1 cellular context compared by ENCODE assay signal in genomic region chr20:50821994-50822393, GRCh38.
A peak's percentile ranks its signal among the peaks of the same experiment; 100 is the strongest.
TF ChIP-seq lines count a peak whose summit lies in the region.

No MANE protein-coding gene starts in this region.

TF ChIP-seq in GM12878, 131 proteins besides CTCF, POLR2A, EP300 and RAD21 (continued from another document):
- TF ChIP-seq PAX5 (IDR thresholded peaks at IDR 0.05; ENCODE audit: borderline replicate concordance, low read depth, low read length) (no peak), MEF2B (IDR thresholded peaks at IDR 0.05; ENCODE audit: partially characterized antibody, poor library complexity, severe bottlenecking) (peak; percentile 32), FOXM1 (IDR thresholded peaks at IDR 0.05; ENCODE audit: low read depth, low read length) (no peak), USF1 (IDR thresholded peaks at IDR 0.05; ENCODE audit: borderline replicate concordance, extremely low read length, insufficient read depth, low read depth, low read length) (peak; percentile 44), REST (IDR thresholded peaks at IDR 0.05; ENCODE audit: low read depth, low read length) (no peak), BHLHE40 (IDR thresholded peaks at IDR 0.05; ENCODE audit: borderline replicate concordance in 1 of 2, low read depth in 2 of 2, low read length in 1 of 2) (peak in 1 of 2 experiments; percentile 45; a peak in 1 of 4 replicates), YY1 (IDR thresholded peaks at IDR 0.05; ENCODE audit: low read depth, low read length) (0 out of 2 replicates have a peak, but pooled peaks have one; percentile 12), SRF (IDR thresholded peaks at IDR 0.05; ENCODE audit: low read depth in 2 of 2, low read length in 2 of 2) (0 out of 4 replicates have a peak, but pooled peaks of 1 of the 2 experiments have one; percentile 23), MAX (IDR thresholded peaks at IDR 0.05; ENCODE audit: low read depth, low read length) (peak; percentile 51; the same call in 1 of the 2 replicates), FOS (IDR thresholded peaks at IDR 0.05; ENCODE audit: borderline replicate concordance, extremely low read depth, insufficient read length) (no peak), POLR2AphosphoS5 (IDR thresholded peaks at IDR 0.05; ENCODE audit: low read length) (peak; percentile 21; the same call in 1 of the 2 replicates), SPI1 (IDR thresholded peaks at IDR 0.05; ENCODE audit: borderline replicate concordance, insufficient read depth, low read depth, low read length) (0 out of 2 replicates have a peak, but pooled peaks have one; percentile 4), EGR1 (IDR thresholded peaks at IDR 0.05; ENCODE audit: borderline replicate concordance in 1 of 2, low read depth in 2 of 2, low read length in 2 of 2) (0 out of 3 replicates have a peak, but pooled peaks of 1 of the 2 experiments have one; percentile 23)
- TF ChIP-seq, protein P1, sequence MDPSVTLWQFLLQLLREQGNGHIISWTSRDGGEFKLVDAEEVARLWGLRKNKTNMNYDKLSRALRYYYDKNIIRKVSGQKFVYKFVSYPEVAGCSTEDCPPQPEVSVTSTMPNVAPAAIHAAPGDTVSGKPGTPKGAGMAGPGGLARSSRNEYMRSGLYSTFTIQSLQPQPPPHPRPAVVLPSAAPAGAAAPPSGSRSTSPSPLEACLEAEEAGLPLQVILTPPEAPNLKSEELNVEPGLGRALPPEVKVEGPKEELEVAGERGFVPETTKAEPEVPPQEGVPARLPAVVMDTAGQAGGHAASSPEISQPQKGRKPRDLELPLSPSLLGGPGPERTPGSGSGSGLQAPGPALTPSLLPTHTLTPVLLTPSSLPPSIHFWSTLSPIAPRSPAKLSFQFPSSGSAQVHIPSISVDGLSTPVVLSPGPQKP (IDR thresholded peaks at IDR 0.05; ENCODE audit: low read depth, low read length), result no peak
- TF ChIP-seq, protein P2, sequence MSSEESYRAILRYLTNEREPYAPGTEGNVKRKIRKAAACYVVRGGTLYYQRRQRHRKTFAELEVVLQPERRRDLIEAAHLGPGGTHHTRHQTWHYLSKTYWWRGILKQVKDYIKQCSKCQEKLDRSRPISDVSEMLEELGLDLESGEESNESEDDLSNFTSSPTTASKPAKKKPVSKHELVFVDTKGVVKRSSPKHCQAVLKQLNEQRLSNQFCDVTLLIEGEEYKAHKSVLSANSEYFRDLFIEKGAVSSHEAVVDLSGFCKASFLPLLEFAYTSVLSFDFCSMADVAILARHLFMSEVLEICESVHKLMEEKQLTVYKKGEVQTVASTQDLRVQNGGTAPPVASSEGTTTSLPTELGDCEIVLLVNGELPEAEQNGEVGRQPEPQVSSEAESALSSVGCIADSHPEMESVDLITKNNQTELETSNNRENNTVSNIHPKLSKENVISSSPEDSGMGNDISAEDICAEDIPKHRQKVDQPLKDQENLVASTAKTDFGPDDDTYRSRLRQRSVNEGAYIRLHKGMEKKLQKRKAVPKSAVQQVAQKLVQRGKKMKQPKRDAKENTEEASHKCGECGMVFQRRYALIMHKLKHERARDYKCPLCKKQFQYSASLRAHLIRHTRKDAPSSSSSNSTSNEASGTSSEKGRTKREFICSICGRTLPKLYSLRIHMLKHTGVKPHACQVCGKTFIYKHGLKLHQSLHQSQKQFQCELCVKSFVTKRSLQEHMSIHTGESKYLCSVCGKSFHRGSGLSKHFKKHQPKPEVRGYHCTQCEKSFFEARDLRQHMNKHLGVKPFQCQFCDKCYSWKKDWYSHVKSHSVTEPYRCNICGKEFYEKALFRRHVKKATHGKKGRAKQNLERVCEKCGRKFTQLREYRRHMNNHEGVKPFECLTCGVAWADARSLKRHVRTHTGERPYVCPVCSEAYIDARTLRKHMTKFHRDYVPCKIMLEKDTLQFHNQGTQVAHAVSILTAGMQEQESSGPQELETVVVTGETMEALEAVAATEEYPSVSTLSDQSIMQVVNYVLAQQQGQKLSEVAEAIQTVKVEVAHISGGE (CRISPR knock-in tag; IDR thresholded peaks at IDR 0.05), result no peak
- TF ChIP-seq, protein P3, sequence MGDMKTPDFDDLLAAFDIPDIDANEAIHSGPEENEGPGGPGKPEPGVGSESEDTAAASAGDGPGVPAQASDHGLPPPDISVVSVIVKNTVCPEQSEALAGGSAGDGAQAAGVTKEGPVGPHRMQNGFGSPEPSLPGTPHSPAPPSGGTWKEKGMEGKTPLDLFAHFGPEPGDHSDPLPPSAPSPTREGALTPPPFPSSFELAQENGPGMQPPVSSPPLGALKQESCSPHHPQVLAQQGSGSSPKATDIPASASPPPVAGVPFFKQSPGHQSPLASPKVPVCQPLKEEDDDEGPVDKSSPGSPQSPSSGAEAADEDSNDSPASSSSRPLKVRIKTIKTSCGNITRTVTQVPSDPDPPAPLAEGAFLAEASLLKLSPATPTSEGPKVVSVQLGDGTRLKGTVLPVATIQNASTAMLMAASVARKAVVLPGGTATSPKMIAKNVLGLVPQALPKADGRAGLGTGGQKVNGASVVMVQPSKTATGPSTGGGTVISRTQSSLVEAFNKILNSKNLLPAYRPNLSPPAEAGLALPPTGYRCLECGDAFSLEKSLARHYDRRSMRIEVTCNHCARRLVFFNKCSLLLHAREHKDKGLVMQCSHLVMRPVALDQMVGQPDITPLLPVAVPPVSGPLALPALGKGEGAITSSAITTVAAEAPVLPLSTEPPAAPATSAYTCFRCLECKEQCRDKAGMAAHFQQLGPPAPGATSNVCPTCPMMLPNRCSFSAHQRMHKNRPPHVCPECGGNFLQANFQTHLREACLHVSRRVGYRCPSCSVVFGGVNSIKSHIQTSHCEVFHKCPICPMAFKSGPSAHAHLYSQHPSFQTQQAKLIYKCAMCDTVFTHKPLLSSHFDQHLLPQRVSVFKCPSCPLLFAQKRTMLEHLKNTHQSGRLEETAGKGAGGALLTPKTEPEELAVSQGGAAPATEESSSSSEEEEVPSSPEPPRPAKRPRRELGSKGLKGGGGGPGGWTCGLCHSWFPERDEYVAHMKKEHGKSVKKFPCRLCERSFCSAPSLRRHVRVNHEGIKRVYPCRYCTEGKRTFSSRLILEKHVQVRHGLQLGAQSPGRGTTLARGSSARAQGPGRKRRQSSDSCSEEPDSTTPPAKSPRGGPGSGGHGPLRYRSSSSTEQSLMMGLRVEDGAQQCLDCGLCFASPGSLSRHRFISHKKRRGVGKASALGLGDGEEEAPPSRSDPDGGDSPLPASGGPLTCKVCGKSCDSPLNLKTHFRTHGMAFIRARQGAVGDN (IDR thresholded peaks at IDR 0.05), result peak; percentile 96
